ENCODE assay signal across 10 cellular contexts in the genomic region with DNA sequence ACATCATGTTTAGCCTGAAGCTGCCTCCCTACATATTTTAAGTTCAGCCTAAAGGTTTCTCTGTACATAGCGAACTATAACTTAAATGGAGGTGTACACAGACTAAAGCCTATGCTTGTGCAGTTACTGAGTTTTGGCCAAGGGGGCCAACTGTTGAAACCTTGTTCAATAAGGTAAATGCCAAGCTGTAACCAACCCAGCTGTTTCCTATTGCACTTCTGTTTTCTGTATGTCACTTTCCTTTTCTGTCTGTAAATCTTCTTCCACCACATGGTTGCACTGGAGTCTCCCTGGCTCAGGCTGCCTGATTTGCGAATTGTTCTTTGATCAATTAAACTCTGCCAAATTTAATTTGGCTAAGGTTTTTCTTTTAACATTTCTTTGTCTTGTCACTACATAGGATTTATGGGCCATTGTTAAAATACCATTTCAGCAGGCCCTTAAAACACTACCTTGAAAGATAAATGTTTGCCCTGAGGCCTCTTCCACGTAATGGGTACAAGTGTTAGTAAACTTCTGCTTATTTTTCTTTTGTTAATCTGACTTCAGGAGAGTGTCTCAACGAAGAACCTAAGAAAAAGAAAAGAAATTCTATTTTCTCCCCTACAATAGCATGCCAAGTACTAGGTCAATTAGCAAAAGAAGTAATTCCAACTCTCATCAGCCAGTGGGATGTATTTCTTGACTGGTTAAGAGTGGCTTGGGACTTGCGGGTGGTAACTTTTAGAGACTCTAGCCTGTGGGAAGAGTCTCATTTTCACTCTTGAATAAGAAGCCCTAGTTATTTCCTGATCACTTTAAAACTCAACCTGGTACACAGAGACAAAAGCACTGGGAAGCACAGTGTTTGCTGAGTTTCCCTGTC. TPM values are rescaled to one million over a fixed set of nuclear protein-coding genes. Genes with fewer than 3 reads are reported as not detected.
A peak's percentile ranks its signal among the peaks of the same experiment; 100 is the strongest.
DNase-seq lines count a peak whose midpoint lies in the region; ATAC-seq, FAIRE-seq and TF ChIP-seq lines count a peak whose summit lies in the region.
"Had no signal": no experiment of that assay in that cellular context is flagged by ENCODE, and none has a peak within 500 bp of the region (broad histone marks: within the 10 kb centered on the region; RNA-seq: fewer than 3 reads in every experiment).

No MANE protein-coding gene starts in this region.

- no peak overlapping the region for H2AFZ ChIP-seq in astrocyte (ENCODE audit: low read depth, low read length)

- no peak for TF ChIP-seq CTCF in astrocyte (IDR thresholded peaks at IDR 0.05; ENCODE audit: insufficient read depth, low read depth, low read length)
- TF ChIP-seq CTCF in right lobe of liver (IDR thresholded peaks at IDR 0.05): no peak

- H3K4me2 ChIP-seq in astrocyte (ENCODE audit: low read length): no peak overlapping the region

- intact Hi-C loops in right lobe of liver (cut with DNase I): no loop called here
- intact Hi-C loops in naive thymus-derived CD4-positive, alpha-beta T cell (cut with micrococcal nuclease): no loop called here

- no peak for DNase-seq in astrocyte (ENCODE audit: low read depth)
- DNase-seq in right lobe of liver: no peak
- no peak for DNase-seq in naive thymus-derived CD4-positive, alpha-beta T cell
- no peak for DNase-seq in AG08395 (ENCODE audit: low spot score)
- no peak for DNase-seq in activated CD4-positive, CD25-positive, alpha-beta regulatory T cell (lab: John Stamatoyannopoulos, UW)
- DNase-seq: nucleus accumbens had no signal

- H3K27ac Mint-ChIP-seq in astrocyte (ENCODE audit: unreplicated experiment): peak overlapping the region; percentile 82
- H3K27ac Mint-ChIP-seq in naive thymus-derived CD4-positive, alpha-beta T cell: no peak overlapping the region
- H3K27ac Mint-ChIP-seq: stimulated activated naive CD8-positive, alpha-beta T cell treated with anti-CD3 and anti-CD28 coated beads, Interleukin-15, Interleukin-2, amounts not matched to agents 100 ng/mL and 50 ng/mL, for 24 hours had no signal

- H3K36me3 ChIP-seq in astrocyte (ENCODE audit: insufficient read depth, low read length) (no peaks in the 10 kb centered on the region), right lobe of liver (no peaks in the 10 kb centered on the region)
- H3K36me3 ChIP-seq in naive thymus-derived CD4-positive, alpha-beta T cell (ENCODE audit: control insufficient read depth in 2 of 3, insufficient read depth in 3 of 3, low read length in 3 of 3): no peaks in the 10 kb centered on the region

- H3K27me3 Mint-ChIP-seq in astrocyte (ENCODE audit: low read depth, unreplicated experiment): no peaks in the 10 kb centered on the region
- peaks cover 7 to 20% (median 17%) of the 10 kb centered on the region in 5 donors for H3K27me3 Mint-ChIP-seq in naive thymus-derived CD4-positive, alpha-beta T cell

- no peaks in the 10 kb centered on the region for H3K79me2 ChIP-seq in astrocyte (ENCODE audit: insufficient read depth, low read length)

- H3K4me3 ChIP-seq in astrocyte (ENCODE audit: insufficient read depth, low read depth, low read length) (no peak overlapping the region), right lobe of liver (no peak overlapping the region)
- H3K4me3 ChIP-seq in naive thymus-derived CD4-positive, alpha-beta T cell (ENCODE audit: low read length): no peak overlapping the region

- 61% methylated on average over 5 of the region's 5 CpGs for WGBS in right lobe of liver (ENCODE audit: insufficient coverage, low coverage, low lambda C conversion rate, missing lambda C conversion rate)

- no peaks in the 10 kb centered on the region for H3K27me3 ChIP-seq in astrocyte (ENCODE audit: insufficient read depth, low read length)
- H3K27me3 ChIP-seq in right lobe of liver: no peaks in the 10 kb centered on the region
- no peaks in the 10 kb centered on the region for H3K27me3 ChIP-seq in naive thymus-derived CD4-positive, alpha-beta T cell (ENCODE audit: control insufficient read depth in 2 of 2, insufficient read depth in 2 of 2, low read length in 2 of 2)

- TF ChIP-seq POLR2A in right lobe of liver (IDR thresholded peaks at IDR 0.05): no peak

- no peaks in the 10 kb centered on the region for H3K9me3 ChIP-seq in astrocyte (ENCODE audit: insufficient read depth, low read depth, low read length)
- H3K9me3 ChIP-seq in right lobe of liver: no peaks in the 10 kb centered on the region
- no peaks in the 10 kb centered on the region for H3K9me3 ChIP-seq in naive thymus-derived CD4-positive, alpha-beta T cell (ENCODE audit: control insufficient read depth in 2 of 3, low read length in 3 of 3)

- no peaks in the 10 kb centered on the region for H4K20me1 ChIP-seq in astrocyte (ENCODE audit: insufficient read depth, low read length)

- H3K27ac ChIP-seq in astrocyte (ENCODE audit: low read depth, low read length): no peak overlapping the region
- no peak overlapping the region for H3K27ac ChIP-seq in right lobe of liver
- H3K27ac ChIP-seq in naive thymus-derived CD4-positive, alpha-beta T cell (ENCODE audit: low read depth, low read length): no peak overlapping the region

- peaks cover 26% of the 10 kb centered on the region for H3K4me1 Mint-ChIP-seq in astrocyte (ENCODE audit: low read depth, unreplicated experiment)
- H3K4me1 Mint-ChIP-seq in naive thymus-derived CD4-positive, alpha-beta T cell: peaks cover 0 to 11% (median 0%) of the 10 kb centered on the region in 7 donors

- peaks cover under 1% of the 10 kb centered on the region for H3K9me3 Mint-ChIP-seq in astrocyte (ENCODE audit: unreplicated experiment)
- peaks cover 0 to 3% (median 0%) of the 10 kb centered on the region in 11 donors for H3K9me3 Mint-ChIP-seq in naive thymus-derived CD4-positive, alpha-beta T cell
- H3K9me3 Mint-ChIP-seq: stimulated activated naive CD8-positive, alpha-beta T cell treated with anti-CD3 and anti-CD28 coated beads, Interleukin-15, Interleukin-2, amounts not matched to agents 100 ng/mL and 50 ng/mL, for 24 hours had no signal

- POLR2A ChIA-PET in naive thymus-derived CD4-positive, alpha-beta T cell (lab: Charles Lee): no interaction called here

- FAIRE-seq in astrocyte (lab: Jason Lieb, UNC): no peak

- H3K9ac ChIP-seq in astrocyte (ENCODE audit: low read length): no peak overlapping the region

- CTCF ChIA-PET in naive thymus-derived CD4-positive, alpha-beta T cell (lab: Charles Lee): no interaction called here

- H3K36me3 Mint-ChIP-seq in astrocyte (ENCODE audit: low read depth, unreplicated experiment): no peaks in the 10 kb centered on the region
- no peaks in the 10 kb centered on the region for H3K36me3 Mint-ChIP-seq in naive thymus-derived CD4-positive, alpha-beta T cell

- H3K4me1 ChIP-seq in astrocyte (ENCODE audit: insufficient read depth, low read length) (no peaks in the 10 kb centered on the region), right lobe of liver (no peaks in the 10 kb centered on the region)
- no peaks in the 10 kb centered on the region for H3K4me1 ChIP-seq in naive thymus-derived CD4-positive, alpha-beta T cell (ENCODE audit: control insufficient read depth in 2 of 2, insufficient read depth in 2 of 2, low read length in 2 of 2)

- H3K4me3 Mint-ChIP-seq in astrocyte (ENCODE audit: unreplicated experiment): no peak overlapping the region
- no peak overlapping the region for H3K4me3 Mint-ChIP-seq in naive thymus-derived CD4-positive, alpha-beta T cell
- H3K4me3 Mint-ChIP-seq: stimulated activated naive CD8-positive, alpha-beta T cell treated with anti-CD3 and anti-CD28 coated beads, Interleukin-15, Interleukin-2, amounts not matched to agents 100 ng/mL and 50 ng/mL, for 24 hours had no signal

- ATAC-seq in GM18508 (IDR thresholded peaks at IDR 0.05; ENCODE audit: insufficient read depth, unreplicated experiment) (peak; percentile 88), GM21528 (IDR thresholded peaks at IDR 0.05; ENCODE audit: low FRiP score, unreplicated experiment) (peak; percentile 93), HG03432 (IDR thresholded peaks at IDR 0.05; ENCODE audit: unreplicated experiment) (peak; percentile 90), right lobe of liver (no peak)
- ATAC-seq in naive thymus-derived CD4-positive, alpha-beta T cell: no peak

RNA-seq across cellular contexts. Expression of a gene that starts 45.7 kb away (rescaled TPM):
- total RNA-seq in astrocyte: 2.1 and 4.1 TPM in 2 replicates
- 1 to 10 TPM in 2 of 6 experiments, under 1 TPM in 4; 0.12 to 1.4 (median 0.74) TPM for total RNA-seq in right lobe of liver
- not detected for total RNA-seq in naive thymus-derived CD4-positive, alpha-beta T cell
- under 1 TPM in 1 of 2 donors, not detected in 1; 0.07 TPM for polyA plus RNA-seq in naive thymus-derived CD4-positive, alpha-beta T cell

Comparison
In these comparisons a context has a peak if more than half of its experiments do, and no peak if none do; other contexts are left out.
1. ATAC-seq: peak in GM18508 (single experiment), GM21528 (single experiment) and HG03432 (single experiment); none in right lobe of liver (0 of 4) and naive thymus-derived CD4-positive, alpha-beta T cell (single experiment).